Comparison of ENCODE assay signal across 9 cellular contexts in the genomic region with DNA sequence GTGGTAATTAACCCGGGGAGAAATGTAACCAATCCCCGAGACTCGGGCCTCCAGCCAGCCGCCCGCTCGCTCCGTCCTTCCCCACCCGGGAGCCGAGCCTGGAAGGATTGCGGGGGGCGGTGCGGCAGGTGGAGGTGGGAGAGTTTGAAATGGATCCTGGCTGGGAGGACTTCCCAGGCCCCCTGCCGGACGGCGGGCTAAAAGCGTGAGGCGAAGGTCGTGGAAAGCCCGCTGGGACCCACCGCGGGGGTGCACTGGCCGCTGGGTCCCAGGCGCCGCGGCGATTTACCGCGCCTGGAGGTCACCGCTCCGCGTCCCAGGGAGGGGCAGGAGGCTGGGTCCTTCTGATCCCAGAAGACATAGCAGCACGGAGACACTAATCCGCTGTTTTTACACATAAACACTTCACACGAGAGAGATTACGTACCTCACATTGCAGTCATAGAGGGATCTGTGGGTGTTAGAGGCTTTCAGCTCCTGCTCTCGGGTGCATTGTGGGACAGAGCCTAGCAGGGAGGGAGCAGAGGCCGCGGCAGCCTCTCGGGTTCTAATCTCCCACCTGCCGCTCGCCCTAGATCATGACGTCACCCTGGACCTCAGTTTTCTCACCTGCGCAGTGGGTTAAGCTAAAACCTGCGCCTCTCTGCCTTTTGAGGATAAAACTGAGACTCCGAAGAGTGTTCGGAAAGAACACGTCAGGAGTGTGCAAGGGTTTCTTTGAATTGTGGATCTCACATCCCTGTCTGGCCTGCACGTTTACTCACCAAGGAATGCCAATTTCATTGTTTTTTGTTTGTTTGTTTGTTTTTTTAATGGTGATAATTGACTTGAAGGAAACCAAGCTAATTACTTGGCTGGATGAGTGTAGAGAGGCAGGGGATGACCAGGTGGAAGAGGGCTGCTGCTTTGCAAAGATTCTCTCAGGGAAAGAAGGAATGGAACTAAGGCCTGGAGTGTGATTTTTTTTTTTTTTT. TPM values are rescaled to one million over a fixed set of nuclear protein-coding genes. Genes with fewer than 3 reads are reported as not detected.
DNase-seq lines count a peak whose midpoint lies in the region; ATAC-seq and TF ChIP-seq lines count a peak whose summit lies in the region.
"Had no signal": no experiment of that assay in that cellular context is flagged by ENCODE, and none has a peak within 500 bp of the region (broad histone marks: within the 10 kb centered on the region; RNA-seq: fewer than 3 reads in every experiment).

No MANE protein-coding gene starts in this region.

- no peak overlapping the region for H3K27ac ChIP-seq in DOHH2 (ENCODE audit: low read depth, low read length)
- H3K27ac ChIP-seq in smooth muscle cell (ENCODE audit: low read depth), result peak overlapping the region; percentile 88

- peaks cover 10% of the 10 kb centered on the region; the same call in 1 of the 2 replicates for H3K4me1 ChIP-seq in DOHH2 (ENCODE audit: control insufficient read depth, low read length)
- no peaks in the 10 kb centered on the region for H3K4me1 ChIP-seq in smooth muscle cell (ENCODE audit: low read depth)

- H3K4me3 ChIP-seq in DOHH2 (ENCODE audit: low read length) (peak overlapping the region; percentile 69), smooth muscle cell (peak overlapping the region; percentile 61)

- no peaks in the 10 kb centered on the region for H3K36me3 ChIP-seq in DOHH2 (ENCODE audit: control insufficient read depth, low read length)
- no peaks in the 10 kb centered on the region for H3K36me3 ChIP-seq in smooth muscle cell (ENCODE audit: low read depth)

- WGBS in smooth muscle cell (ENCODE audit: low lambda C conversion rate), result 8% methylated on average over 48 of the region's 48 CpGs

- peak; percentile 24 for ATAC-seq in GM21423 (IDR thresholded peaks at IDR 0.05; ENCODE audit: unreplicated experiment)

- H3K4me2 ChIP-seq in DOHH2 (ENCODE audit: low read length), result peak overlapping the region; percentile 83
- H3K4me2 ChIP-seq in smooth muscle cell, result peak overlapping the region; percentile 91

- peak overlapping the region; percentile 84 for H2AFZ ChIP-seq in smooth muscle cell (ENCODE audit: low read depth)

- no peaks in the 10 kb centered on the region for H3F3A ChIP-seq in DOHH2 (ENCODE audit: control insufficient read depth, insufficient read depth)
- H3F3A ChIP-seq in smooth muscle cell (ENCODE audit: low read depth), result peaks cover 18% of the 10 kb centered on the region

- peak overlapping the region; percentile 80 for H3K9ac ChIP-seq in smooth muscle cell (ENCODE audit: low read depth)

- H3K9me2 ChIP-seq in DOHH2 (replicated peaks; ENCODE audit: control insufficient read depth, low read length), result no peaks in the 10 kb centered on the region

- H3K79me2 ChIP-seq in DOHH2 (ENCODE audit: control insufficient read depth, low read length), result no peaks in the 10 kb centered on the region
- H3K79me2 ChIP-seq in smooth muscle cell (ENCODE audit: low read depth), result no peaks in the 10 kb centered on the region

- H4K20me1 ChIP-seq in DOHH2 (ENCODE audit: control insufficient read depth, insufficient read depth, low read depth, low read length), result no peaks in the 10 kb centered on the region
- no peaks in the 10 kb centered on the region for H4K20me1 ChIP-seq in smooth muscle cell (ENCODE audit: low read depth)

- peak; percentile 53 for TF ChIP-seq CTCF in DOHH2 (IDR thresholded peaks at IDR 0.05; ENCODE audit: low read depth, low read length, poor library complexity, severe bottlenecking)
- TF ChIP-seq CTCF in smooth muscle cell (IDR thresholded peaks at IDR 0.05; ENCODE audit: borderline replicate concordance, insufficient read depth, poor library complexity, severe bottlenecking), result peak; percentile 39

- no peaks in the 10 kb centered on the region for H3K9me3 ChIP-seq in DOHH2 (ENCODE audit: control insufficient read depth, insufficient read depth, low read length)
- H3K9me3 ChIP-seq in smooth muscle cell (replicated peaks; ENCODE audit: low read depth), result no peaks in the 10 kb centered on the region

- peak; percentile 58 for DNase-seq in HuH-7.5 (ENCODE audit: low spot score)
- DNase-seq in SKM-1 treated with dmso at 0.1 percent for 144 hours (lab: John Stamatoyannopoulos, UW; ENCODE audit: unreplicated experiment), result peak; percentile 41
- DNase-seq in astrocyte of the hippocampus (ENCODE audit: low read depth, low spot score), result peak; percentile 60
- peak; percentile 74 for DNase-seq in iPS-NIHi11 (ENCODE audit: low spot score)
- peak; percentile 68 for DNase-seq in smooth muscle cell (lab: John Stamatoyannopoulos, UW; ENCODE audit: unreplicated experiment)
- no peak for DNase-seq in amniotic stem cell (lab: John Stamatoyannopoulos, UW)

- H3K27me3 ChIP-seq in DOHH2 (ENCODE audit: control insufficient read depth, low read length), result peaks cover 44% of the 10 kb centered on the region
- no peaks in the 10 kb centered on the region for H3K27me3 ChIP-seq in smooth muscle cell (ENCODE audit: low read depth)

RNA-seq across cellular contexts. Expression of gene TMEM9, which starts 17.1 kb away (rescaled TPM):
- total RNA-seq in smooth muscle cell, result 153 and 156 TPM in 2 replicates
- 187 and 211 TPM in 2 replicates for polyA plus RNA-seq in smooth muscle cell

RNA-seq across cellular contexts. Expression of gene IGFN1, which starts 19.3 kb away (rescaled TPM):
- not detected in 2 replicates for total RNA-seq in smooth muscle cell
- polyA plus RNA-seq in smooth muscle cell, result not detected in 2 replicates
- total RNA-seq: dermis microvascular lymphatic vessel endothelial cell had no signal

RNA-seq across cellular contexts. Expression of gene ASCL5, which starts 44.4 kb away (rescaled TPM):
- not detected in 2 replicates for total RNA-seq in smooth muscle cell
- polyA plus RNA-seq in smooth muscle cell, result 0.12 TPM in 1 of 2 replicates, not detected in the other
- total RNA-seq: dermis microvascular lymphatic vessel endothelial cell had no signal

RNA-seq across cellular contexts. Expression of gene CACNA1S, which starts 59.1 kb away (rescaled TPM):
- total RNA-seq in smooth muscle cell, result not detected in 2 replicates
- not detected in 2 replicates for polyA plus RNA-seq in smooth muscle cell
- total RNA-seq: dermis microvascular lymphatic vessel endothelial cell had no signal
